Comparison of ENCODE assay signal across 15 cellular contexts in genomic region chr4:182745268-182745667, GRCh38.
DNase-seq lines count a peak whose midpoint lies in the region; ATAC-seq and FAIRE-seq lines count a peak whose summit lies in the region.
"Had no signal": no experiment of that assay in that cellular context is flagged by ENCODE, and none has a peak within 500 bp of the region (broad histone marks: within the 10 kb centered on the region; RNA-seq: fewer than 3 reads in every experiment).

No MANE protein-coding gene starts in this region.

- H3K27ac Mint-ChIP-seq in activated T-helper 17 cell treated with anti-CD3 and anti-CD28 coated beads, Interleukin-2, amount 50 U/mL, for 72 hours, result no peak overlapping the region
- H3K27ac Mint-ChIP-seq: activated CD4-positive, alpha-beta T cell treated with anti-CD3 and anti-CD28 coated beads for 36 hours; activated T-cell treated with anti-CD3 and anti-CD28 coated beads, Interleukin-2, amount 50 U/mL, for 24 hours; HFFc6; natural killer cell had no signal

- no peaks in the 10 kb centered on the region for H3K9me3 Mint-ChIP-seq in activated T-helper 17 cell treated with anti-CD3 and anti-CD28 coated beads, Interleukin-2, amount 50 U/mL, for 72 hours

- ATAC-seq in HG03469 (IDR thresholded peaks at IDR 0.05; ENCODE audit: unreplicated experiment), result no peak
- ATAC-seq in GM19452 (IDR thresholded peaks at IDR 0.05; ENCODE audit: unreplicated experiment), result no peak
- ATAC-seq in activated T-helper 17 cell treated with anti-CD3 and anti-CD28 coated beads, Interleukin-2, amount 50 U/mL, for 72 hours (replicated peaks), result no peak
- ATAC-seq: activated CD4-positive, alpha-beta T cell treated with anti-CD3 and anti-CD28 coated beads for 36 hours; left ventricle myocardium superior; natural killer cell had no signal

- H3K4me3 Mint-ChIP-seq in activated T-helper 17 cell treated with anti-CD3 and anti-CD28 coated beads, Interleukin-2, amount 50 U/mL, for 72 hours, result no peak overlapping the region
- H3K4me3 Mint-ChIP-seq: activated CD4-positive, alpha-beta T cell treated with anti-CD3 and anti-CD28 coated beads for 36 hours; activated T-cell treated with anti-CD3 and anti-CD28 coated beads, Interleukin-2, amount 50 U/mL, for 24 hours; HFFc6; natural killer cell had no signal

- peak; percentile 54 for DNase-seq in COLO668 (lab: John Stamatoyannopoulos, UW; ENCODE audit: unreplicated experiment)
- DNase-seq in HTR-8/SVneo (ENCODE audit: insufficient read length, low spot score), result peak; percentile 23
- peak; percentile 67 for DNase-seq in NCI-H510A treated with DMSO at 0.1 percent for 48 hours (lab: John Stamatoyannopoulos, UW)
- peak; percentile 58 to 72 for DNase-seq in dermis microvascular lymphatic vessel endothelial cell (ENCODE audit: low read depth in 2 of 2)
- DNase-seq in urothelium cell line (ENCODE audit: low spot score), result no peak
- DNase-seq: activated CD4-positive, alpha-beta T cell treated with anti-CD3 and anti-CD28 coated beads for 36 hours; activated T-cell treated with anti-CD3 and anti-CD28 coated beads, Interleukin-2, amount 50 U/mL, for 24 hours; esophagus squamous epithelium; HFFc6; left ventricle myocardium superior; natural killer cell had no signal

- H3K27me3 Mint-ChIP-seq in activated T-helper 17 cell treated with anti-CD3 and anti-CD28 coated beads, Interleukin-2, amount 50 U/mL, for 72 hours, result no peaks in the 10 kb centered on the region
- H3K27me3 Mint-ChIP-seq: activated CD4-positive, alpha-beta T cell treated with anti-CD3 and anti-CD28 coated beads for 36 hours had no signal

- H3K36me3 Mint-ChIP-seq in activated T-helper 17 cell treated with anti-CD3 and anti-CD28 coated beads, Interleukin-2, amount 50 U/mL, for 72 hours (ENCODE audit: low read depth), result no peaks in the 10 kb centered on the region
- H3K36me3 Mint-ChIP-seq: natural killer cell had no signal

- no peak for FAIRE-seq in HTR-8/SVneo (lab: Jason Lieb, UNC)
- no peak for FAIRE-seq in urothelium cell line (lab: Jason Lieb, UNC)
- FAIRE-seq: D721Med had no signal

- H3K4me1 Mint-ChIP-seq in activated T-helper 17 cell treated with anti-CD3 and anti-CD28 coated beads, Interleukin-2, amount 50 U/mL, for 72 hours, result no peaks in the 10 kb centered on the region
- H3K4me1 Mint-ChIP-seq: activated CD4-positive, alpha-beta T cell treated with anti-CD3 and anti-CD28 coated beads for 36 hours; natural killer cell had no signal
